8 cellular contexts compared by ENCODE assay signal in genomic region chr3:57597240-57597972, GRCh38. TPM values are rescaled to one million over a fixed set of nuclear protein-coding genes. Genes with fewer than 3 reads are reported as not detected.
DNase-seq lines count a peak whose midpoint lies in the region; ATAC-seq and TF ChIP-seq lines count a peak whose summit lies in the region.

Gene ARF4, minus strand, starts transcription at chr3:57597344. Its CDS starts 204 bp downstream, at chr3:57597140.

- peak; percentile 70 for DNase-seq in NCI-H187 treated with DMSO at 0.1 percent for 48 hours (lab: John Stamatoyannopoulos, UW)
- DNase-seq in anterior cingulate cortex (lab: John Stamatoyannopoulos, UW), result peak; percentile 91 to 100 (median 99)
- DNase-seq in left ventricle myocardium superior, result peak; percentile 100
- peak; percentile 98 for DNase-seq in prostate gland (ENCODE audit: low spot score)

- H3K4me1 ChIP-seq in prostate gland (replicated peaks) (no peaks in the 10 kb centered on the region), urinary bladder (ENCODE audit: insufficient read depth) (no peaks in the 10 kb centered on the region)

- TF ChIP-seq CTCF in prostate gland (IDR thresholded peaks at IDR 0.05), result peak in 3 of 4 experiments; percentile 24 to 61 (median 46)

- TF ChIP-seq POLR2A in prostate gland (IDR thresholded peaks at IDR 0.05), result peak; percentile 99

- WGBS in prostate gland, result under 1% methylated on average over 66 of the region's 66 CpGs
- under 1% methylated on average over 66 of the region's 66 CpGs for WGBS in urinary bladder

- H3K4me3 ChIP-seq in prostate gland (peak within 1 kb of the TSS; percentile 88 to 91), urinary bladder (ENCODE audit: low read depth, low read length) (peak within 1 kb of the TSS; percentile 75)

- peak; percentile 93 for ATAC-seq in GM18499 (IDR thresholded peaks at IDR 0.05; ENCODE audit: insufficient read depth, unreplicated experiment)
- ATAC-seq in HG02943 (IDR thresholded peaks at IDR 0.05; ENCODE audit: low read depth, unreplicated experiment), result peak; percentile 88
- peak; percentile 95 for ATAC-seq in left ventricle myocardium superior

- H3K27me3 ChIP-seq in prostate gland (replicated peaks; ENCODE audit: insufficient read depth), result no peaks in the 10 kb centered on the region

- no peaks in the 10 kb centered on the region for H3K9me3 ChIP-seq in prostate gland

- intact Hi-C loops in T-helper 2 cell treated with Interferon-gamma antibody and Interleukin-4, amounts not matched to agents 100 ng/mL and 5 ng/mL, for 36 hours (cut with micrococcal nuclease), result loop anchor here (1.0 to 10.0 kb wide), 9 partner anchors 41 to 915 kb away; partner anchors contain the start of genes ABHD6, HTD2, PDE12 and RPP14
- intact Hi-C loops in left ventricle myocardium superior (cut with micrococcal nuclease), result no loop called here
- intact Hi-C loops in prostate gland (cut with DNase I), result loop anchor here (2.0 to 5.0 kb wide), 4 partner anchors 41 to 370 kb away; partner anchors contain the start of genes APPL1, DENND6A, PDE12 and SLMAP

- H3K36me3 ChIP-seq in prostate gland, result no peaks in the 10 kb centered on the region
- no peaks in the 10 kb centered on the region for H3K36me3 ChIP-seq in urinary bladder (ENCODE audit: insufficient read depth)

- H3K27ac ChIP-seq in prostate gland (peak within 1 kb of the TSS; percentile 97 to 98), urinary bladder (ENCODE audit: low read depth) (peak within 1 kb of the TSS; percentile 95)

RNA-seq across cellular contexts. Expression of gene ARF4, which starts in this region (rescaled TPM):
- total RNA-seq in T-helper 2 cell treated with Interferon-gamma antibody and Interleukin-4, amounts not matched to agents 100 ng/mL and 5 ng/mL, for 36 hours, result 69.6 and 72.9 TPM in 2 replicates
- total RNA-seq in left ventricle myocardium superior (61.0 TPM), prostate gland (100 to 1,000 TPM; 145 to 163 TPM), urinary bladder (296 TPM)
- polyA plus RNA-seq in urinary bladder, result 129 TPM

Comparison
In these comparisons a context has a peak if more than half of its experiments do, and no peak if none do; other contexts are left out.
1. Peak in every context shown above with its lines: DNase-seq, ATAC-seq, H3K4me3 ChIP-seq and H3K27ac ChIP-seq.